Comparison of ENCODE assay signal across 8 cellular contexts in the genomic region with DNA sequence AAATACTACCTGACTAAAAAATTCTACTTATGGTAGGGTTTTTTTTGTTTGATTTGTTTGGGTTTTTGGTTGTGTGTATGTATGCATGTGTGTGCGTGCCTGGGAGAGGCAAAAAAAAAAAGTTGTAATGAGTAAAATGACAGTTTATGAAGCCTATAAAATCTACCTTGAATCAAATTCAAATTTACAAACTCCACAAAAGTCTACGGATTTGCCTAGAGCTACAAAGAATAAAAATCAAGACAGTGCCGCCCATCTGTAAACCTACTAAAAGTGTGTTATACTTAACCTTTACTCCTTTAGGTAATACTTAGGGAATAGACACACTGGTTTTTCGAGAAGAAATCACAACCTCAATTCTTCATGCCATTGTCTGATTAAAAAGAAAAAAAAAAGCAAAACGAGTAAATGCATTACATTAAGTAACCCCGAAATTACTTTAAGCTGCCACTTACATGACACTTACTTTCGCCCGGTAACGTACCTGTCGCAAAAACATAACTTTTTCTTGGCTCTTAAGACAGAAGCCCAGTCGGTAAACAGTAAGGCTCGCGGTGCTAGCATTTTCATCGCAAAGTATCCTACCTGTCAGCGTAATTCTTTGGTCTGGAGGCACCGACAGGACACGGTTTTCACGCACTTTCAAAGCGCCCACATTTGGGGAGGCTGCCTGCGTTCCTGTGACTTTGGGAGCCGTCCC.
DNase-seq lines count a peak whose midpoint lies in the region; ATAC-seq and TF ChIP-seq lines count a peak whose summit lies in the region.

No MANE protein-coding gene starts in this region.

- H3K4me3 Mint-ChIP-seq in stimulated activated naive CD8-positive, alpha-beta T cell treated with anti-CD3 and anti-CD28 coated beads, Interleukin-15, Interleukin-2, amounts not matched to agents 100 ng/mL and 50 ng/mL, for 24 hours: peak overlapping the region; percentile 87
- peak overlapping the region; percentile 75 for H3K4me3 Mint-ChIP-seq in memory B cell

- H3K4me3 ChIP-seq in astrocyte of the cerebellum (ENCODE audit: low read depth, low read length): peak overlapping the region; percentile 66

- H3K27me3 Mint-ChIP-seq in stimulated activated naive CD8-positive, alpha-beta T cell treated with anti-CD3 and anti-CD28 coated beads, Interleukin-15, Interleukin-2, amounts not matched to agents 100 ng/mL and 50 ng/mL, for 24 hours: peaks cover 16% of the 10 kb centered on the region
- peaks cover 2% of the 10 kb centered on the region for H3K27me3 Mint-ChIP-seq in memory B cell

- TF ChIP-seq CTCF in astrocyte of the cerebellum (IDR thresholded peaks at IDR 0.05; ENCODE audit: low read depth, low read length, missing control alignments): no peak
- no peak for TF ChIP-seq CTCF in GM13976 (IDR thresholded peaks at IDR 0.05; ENCODE audit: borderline replicate concordance, control extremely low read depth, extremely low read depth, insufficient read depth, missing control alignments)

- TF ChIP-seq POLR2A in GM18505 (IDR thresholded peaks at IDR 0.05; ENCODE audit: borderline replicate concordance, extremely low read depth, insufficient read depth, insufficient read length): no peak

- peak overlapping the region; percentile 63 for H3K27ac Mint-ChIP-seq in stimulated activated naive CD8-positive, alpha-beta T cell treated with anti-CD3 and anti-CD28 coated beads, Interleukin-15, Interleukin-2, amounts not matched to agents 100 ng/mL and 50 ng/mL, for 24 hours
- H3K27ac Mint-ChIP-seq in memory B cell: no peak overlapping the region

- H3K4me1 Mint-ChIP-seq in stimulated activated naive CD8-positive, alpha-beta T cell treated with anti-CD3 and anti-CD28 coated beads, Interleukin-15, Interleukin-2, amounts not matched to agents 100 ng/mL and 50 ng/mL, for 24 hours (ENCODE audit: low read depth): peaks cover 28% of the 10 kb centered on the region
- peaks cover 6% of the 10 kb centered on the region for H3K4me1 Mint-ChIP-seq in memory B cell

- no peaks in the 10 kb centered on the region for H3K9me3 Mint-ChIP-seq in stimulated activated naive CD8-positive, alpha-beta T cell treated with anti-CD3 and anti-CD28 coated beads, Interleukin-15, Interleukin-2, amounts not matched to agents 100 ng/mL and 50 ng/mL, for 24 hours
- H3K9me3 Mint-ChIP-seq in memory B cell: no peaks in the 10 kb centered on the region

- H3K36me3 Mint-ChIP-seq in stimulated activated naive CD8-positive, alpha-beta T cell treated with anti-CD3 and anti-CD28 coated beads, Interleukin-15, Interleukin-2, amounts not matched to agents 100 ng/mL and 50 ng/mL, for 24 hours (ENCODE audit: low read depth): peaks cover 4% of the 10 kb centered on the region
- no peaks in the 10 kb centered on the region for H3K36me3 Mint-ChIP-seq in memory B cell

- in situ Hi-C loops in astrocyte of the cerebellum (cut with HindIII; ENCODE audit: low sequenced_read_pairs) (no loop called here), GM13976 (cut with MboI; ENCODE audit: low sequenced_read_pairs, unreplicated experiment) (no loop called here)

- no peak for ATAC-seq in stimulated activated naive CD8-positive, alpha-beta T cell treated with anti-CD3 and anti-CD28 coated beads, Interleukin-15, Interleukin-2, amounts not matched to agents 100 U/mL and 50 U/mL, for 24 hours
- ATAC-seq in memory B cell (ENCODE audit: low read depth) (no peak), HG03159 (IDR thresholded peaks at IDR 0.05; ENCODE audit: unreplicated experiment) (no peak), HG02759 (IDR thresholded peaks at IDR 0.05; ENCODE audit: unreplicated experiment) (no peak), GM18505 (IDR thresholded peaks at IDR 0.05; ENCODE audit: unreplicated experiment) (no peak)

- DNase-seq in stimulated activated naive CD8-positive, alpha-beta T cell treated with anti-CD3 and anti-CD28 coated beads, Interleukin-15, Interleukin-2, amounts not matched to agents 100 U/mL and 50 U/mL, for 24 hours: no peak
- DNase-seq in astrocyte of the cerebellum (ENCODE audit: low read depth): no peak
- DNase-seq in memory B cell (ENCODE audit: low spot score in 2 of 2): peak in 1 of 2 donors; percentile 12
- DNase-seq in GM13976 (ENCODE audit: low spot score): no peak
